ENCODE assay signal across 1 cellular context in the genomic region with DNA sequence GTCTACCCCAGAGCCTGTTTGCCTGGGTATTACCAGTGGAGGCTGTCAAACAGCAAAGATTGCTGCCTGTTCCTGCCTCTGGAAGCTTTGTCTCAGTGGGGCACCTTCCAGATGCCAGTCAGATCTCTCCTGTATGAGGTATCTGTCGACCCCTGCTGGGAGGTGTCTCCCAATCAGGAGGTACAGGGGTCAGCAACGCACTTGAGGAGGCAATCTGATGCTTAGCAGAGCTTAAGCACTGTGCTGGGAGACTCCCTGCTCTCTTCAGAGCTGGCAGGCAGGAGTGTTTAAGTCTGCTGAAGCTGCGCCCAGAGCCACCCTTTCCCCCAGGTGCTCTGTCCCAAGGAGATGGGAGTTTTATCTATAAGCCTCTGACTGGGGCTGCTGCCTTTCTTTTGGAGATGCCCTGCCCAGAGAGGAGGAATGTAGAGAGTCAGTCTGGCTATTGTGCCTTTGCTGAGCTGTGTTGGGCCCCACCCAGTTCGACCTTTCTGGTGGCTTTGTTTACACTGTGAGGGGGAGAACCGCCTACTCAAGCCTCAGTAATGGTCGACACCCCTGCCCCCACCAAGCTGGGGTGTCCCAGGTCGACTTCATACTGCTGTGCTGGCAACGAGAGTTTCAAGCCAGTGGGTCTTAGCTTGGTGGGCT.
TF ChIP-seq lines count a peak whose summit lies in the region.

No MANE protein-coding gene starts in this region.

TF ChIP-seq in HepG2, 621 proteins besides CTCF, POLR2A, EP300 and RAD21 (continued from another document and continues in another):
- TF ChIP-seq, protein P1, sequence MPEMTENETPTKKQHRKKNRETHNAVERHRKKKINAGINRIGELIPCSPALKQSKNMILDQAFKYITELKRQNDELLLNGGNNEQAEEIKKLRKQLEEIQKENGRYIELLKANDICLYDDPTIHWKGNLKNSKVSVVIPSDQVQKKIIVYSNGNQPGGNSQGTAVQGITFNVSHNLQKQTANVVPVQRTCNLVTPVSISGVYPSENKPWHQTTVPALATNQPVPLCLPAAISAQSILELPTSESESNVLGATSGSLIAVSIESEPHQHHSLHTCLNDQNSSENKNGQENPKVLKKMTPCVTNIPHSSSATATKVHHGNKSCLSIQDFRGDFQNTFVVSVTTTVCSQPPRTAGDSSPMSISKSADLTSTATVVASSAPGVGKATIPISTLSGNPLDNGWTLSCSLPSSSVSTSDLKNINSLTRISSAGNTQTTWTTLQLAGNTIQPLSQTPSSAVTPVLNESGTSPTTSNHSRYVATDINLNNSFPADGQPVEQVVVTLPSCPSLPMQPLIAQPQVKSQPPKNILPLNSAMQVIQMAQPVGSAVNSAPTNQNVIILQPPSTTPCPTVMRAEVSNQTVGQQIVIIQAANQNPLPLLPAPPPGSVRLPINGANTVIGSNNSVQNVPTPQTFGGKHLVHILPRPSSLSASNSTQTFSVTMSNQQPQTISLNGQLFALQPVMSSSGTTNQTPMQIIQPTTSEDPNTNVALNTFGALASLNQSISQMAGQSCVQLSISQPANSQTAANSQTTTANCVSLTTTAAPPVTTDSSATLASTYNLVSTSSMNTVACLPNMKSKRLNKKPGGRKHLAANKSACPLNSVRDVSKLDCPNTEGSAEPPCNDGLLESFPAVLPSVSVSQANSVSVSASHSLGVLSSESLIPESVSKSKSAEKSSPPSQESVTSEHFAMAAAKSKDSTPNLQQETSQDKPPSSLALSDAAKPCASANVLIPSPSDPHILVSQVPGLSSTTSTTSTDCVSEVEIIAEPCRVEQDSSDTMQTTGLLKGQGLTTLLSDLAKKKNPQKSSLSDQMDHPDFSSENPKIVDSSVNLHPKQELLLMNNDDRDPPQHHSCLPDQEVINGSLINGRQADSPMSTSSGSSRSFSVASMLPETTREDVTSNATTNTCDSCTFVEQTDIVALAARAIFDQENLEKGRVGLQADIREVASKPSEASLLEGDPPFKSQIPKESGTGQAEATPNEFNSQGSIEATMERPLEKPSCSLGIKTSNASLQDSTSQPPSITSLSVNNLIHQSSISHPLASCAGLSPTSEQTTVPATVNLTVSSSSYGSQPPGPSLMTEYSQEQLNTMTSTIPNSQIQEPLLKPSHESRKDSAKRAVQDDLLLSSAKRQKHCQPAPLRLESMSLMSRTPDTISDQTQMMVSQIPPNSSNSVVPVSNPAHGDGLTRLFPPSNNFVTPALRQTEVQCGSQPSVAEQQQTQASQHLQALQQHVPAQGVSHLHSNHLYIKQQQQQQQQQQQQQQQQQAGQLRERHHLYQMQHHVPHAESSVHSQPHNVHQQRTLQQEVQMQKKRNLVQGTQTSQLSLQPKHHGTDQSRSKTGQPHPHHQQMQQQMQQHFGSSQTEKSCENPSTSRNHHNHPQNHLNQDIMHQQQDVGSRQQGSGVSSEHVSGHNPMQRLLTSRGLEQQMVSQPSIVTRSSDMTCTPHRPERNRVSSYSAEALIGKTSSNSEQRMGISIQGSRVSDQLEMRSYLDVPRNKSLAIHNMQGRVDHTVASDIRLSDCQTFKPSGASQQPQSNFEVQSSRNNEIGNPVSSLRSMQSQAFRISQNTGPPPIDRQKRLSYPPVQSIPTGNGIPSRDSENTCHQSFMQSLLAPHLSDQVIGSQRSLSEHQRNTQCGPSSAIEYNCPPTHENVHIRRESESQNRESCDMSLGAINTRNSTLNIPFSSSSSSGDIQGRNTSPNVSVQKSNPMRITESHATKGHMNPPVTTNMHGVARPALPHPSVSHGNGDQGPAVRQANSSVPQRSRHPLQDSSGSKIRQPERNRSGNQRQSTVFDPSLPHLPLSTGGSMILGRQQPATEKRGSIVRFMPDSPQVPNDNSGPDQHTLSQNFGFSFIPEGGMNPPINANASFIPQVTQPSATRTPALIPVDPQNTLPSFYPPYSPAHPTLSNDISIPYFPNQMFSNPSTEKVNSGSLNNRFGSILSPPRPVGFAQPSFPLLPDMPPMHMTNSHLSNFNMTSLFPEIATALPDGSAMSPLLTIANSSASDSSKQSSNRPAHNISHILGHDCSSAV (CRISPR knock-in tag; IDR thresholded peaks at IDR 0.05; ENCODE audit: borderline replicate concordance) = no peak
- TF ChIP-seq, protein P2, sequence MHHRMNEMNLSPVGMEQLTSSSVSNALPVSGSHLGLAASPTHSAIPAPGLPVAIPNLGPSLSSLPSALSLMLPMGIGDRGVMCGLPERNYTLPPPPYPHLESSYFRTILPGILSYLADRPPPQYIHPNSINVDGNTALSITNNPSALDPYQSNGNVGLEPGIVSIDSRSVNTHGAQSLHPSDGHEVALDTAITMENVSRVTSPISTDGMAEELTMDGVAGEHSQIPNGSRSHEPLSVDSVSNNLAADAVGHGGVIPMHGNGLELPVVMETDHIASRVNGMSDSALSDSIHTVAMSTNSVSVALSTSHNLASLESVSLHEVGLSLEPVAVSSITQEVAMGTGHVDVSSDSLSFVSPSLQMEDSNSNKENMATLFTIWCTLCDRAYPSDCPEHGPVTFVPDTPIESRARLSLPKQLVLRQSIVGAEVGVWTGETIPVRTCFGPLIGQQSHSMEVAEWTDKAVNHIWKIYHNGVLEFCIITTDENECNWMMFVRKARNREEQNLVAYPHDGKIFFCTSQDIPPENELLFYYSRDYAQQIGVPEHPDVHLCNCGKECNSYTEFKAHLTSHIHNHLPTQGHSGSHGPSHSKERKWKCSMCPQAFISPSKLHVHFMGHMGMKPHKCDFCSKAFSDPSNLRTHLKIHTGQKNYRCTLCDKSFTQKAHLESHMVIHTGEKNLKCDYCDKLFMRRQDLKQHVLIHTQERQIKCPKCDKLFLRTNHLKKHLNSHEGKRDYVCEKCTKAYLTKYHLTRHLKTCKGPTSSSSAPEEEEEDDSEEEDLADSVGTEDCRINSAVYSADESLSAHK (CRISPR knock-in tag; IDR thresholded peaks at IDR 0.05; ENCODE audit: borderline replicate concordance) = no peak
- TF ChIP-seq ZNF879 (CRISPR knock-in tag; IDR thresholded peaks at IDR 0.05) (no peak), RFX3 (CRISPR knock-in tag; IDR thresholded peaks at IDR 0.05) (no peak), ZNF777 (CRISPR knock-in tag; IDR thresholded peaks at IDR 0.05) (no peak), STAG1 (CRISPR knock-in tag; IDR thresholded peaks at IDR 0.05) (peak; percentile 13; the same call in 1 of the 2 replicates), CHD2 (IDR thresholded peaks at IDR 0.05; ENCODE audit: low read depth, low read length) (no peak), NFIB (CRISPR knock-in tag; IDR thresholded peaks at IDR 0.05; ENCODE audit: borderline replicate concordance) (no peak), KAT2B (IDR thresholded peaks at IDR 0.05; ENCODE audit: borderline replicate concordance, low read depth, low read length) (no peak), ZNF382 (CRISPR knock-in tag; IDR thresholded peaks at IDR 0.05; ENCODE audit: borderline replicate concordance) (no peak)
- TF ChIP-seq, protein P3, sequence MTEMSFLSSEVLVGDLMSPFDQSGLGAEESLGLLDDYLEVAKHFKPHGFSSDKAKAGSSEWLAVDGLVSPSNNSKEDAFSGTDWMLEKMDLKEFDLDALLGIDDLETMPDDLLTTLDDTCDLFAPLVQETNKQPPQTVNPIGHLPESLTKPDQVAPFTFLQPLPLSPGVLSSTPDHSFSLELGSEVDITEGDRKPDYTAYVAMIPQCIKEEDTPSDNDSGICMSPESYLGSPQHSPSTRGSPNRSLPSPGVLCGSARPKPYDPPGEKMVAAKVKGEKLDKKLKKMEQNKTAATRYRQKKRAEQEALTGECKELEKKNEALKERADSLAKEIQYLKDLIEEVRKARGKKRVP (CRISPR knock-in tag; IDR thresholded peaks at IDR 0.05) = no peak
- TF ChIP-seq, protein P4, sequence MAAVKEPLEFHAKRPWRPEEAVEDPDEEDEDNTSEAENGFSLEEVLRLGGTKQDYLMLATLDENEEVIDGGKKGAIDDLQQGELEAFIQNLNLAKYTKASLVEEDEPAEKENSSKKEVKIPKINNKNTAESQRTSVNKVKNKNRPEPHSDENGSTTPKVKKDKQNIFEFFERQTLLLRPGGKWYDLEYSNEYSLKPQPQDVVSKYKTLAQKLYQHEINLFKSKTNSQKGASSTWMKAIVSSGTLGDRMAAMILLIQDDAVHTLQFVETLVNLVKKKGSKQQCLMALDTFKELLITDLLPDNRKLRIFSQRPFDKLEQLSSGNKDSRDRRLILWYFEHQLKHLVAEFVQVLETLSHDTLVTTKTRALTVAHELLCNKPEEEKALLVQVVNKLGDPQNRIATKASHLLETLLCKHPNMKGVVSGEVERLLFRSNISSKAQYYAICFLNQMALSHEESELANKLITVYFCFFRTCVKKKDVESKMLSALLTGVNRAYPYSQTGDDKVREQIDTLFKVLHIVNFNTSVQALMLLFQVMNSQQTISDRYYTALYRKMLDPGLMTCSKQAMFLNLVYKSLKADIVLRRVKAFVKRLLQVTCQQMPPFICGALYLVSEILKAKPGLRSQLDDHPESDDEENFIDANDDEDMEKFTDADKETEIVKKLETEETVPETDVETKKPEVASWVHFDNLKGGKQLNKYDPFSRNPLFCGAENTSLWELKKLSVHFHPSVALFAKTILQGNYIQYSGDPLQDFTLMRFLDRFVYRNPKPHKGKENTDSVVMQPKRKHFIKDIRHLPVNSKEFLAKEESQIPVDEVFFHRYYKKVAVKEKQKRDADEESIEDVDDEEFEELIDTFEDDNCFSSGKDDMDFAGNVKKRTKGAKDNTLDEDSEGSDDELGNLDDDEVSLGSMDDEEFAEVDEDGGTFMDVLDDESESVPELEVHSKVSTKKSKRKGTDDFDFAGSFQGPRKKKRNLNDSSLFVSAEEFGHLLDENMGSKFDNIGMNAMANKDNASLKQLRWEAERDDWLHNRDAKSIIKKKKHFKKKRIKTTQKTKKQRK (IDR thresholded peaks at IDR 0.05; ENCODE audit: low read length) = no peak
- TF ChIP-seq, protein P5, sequence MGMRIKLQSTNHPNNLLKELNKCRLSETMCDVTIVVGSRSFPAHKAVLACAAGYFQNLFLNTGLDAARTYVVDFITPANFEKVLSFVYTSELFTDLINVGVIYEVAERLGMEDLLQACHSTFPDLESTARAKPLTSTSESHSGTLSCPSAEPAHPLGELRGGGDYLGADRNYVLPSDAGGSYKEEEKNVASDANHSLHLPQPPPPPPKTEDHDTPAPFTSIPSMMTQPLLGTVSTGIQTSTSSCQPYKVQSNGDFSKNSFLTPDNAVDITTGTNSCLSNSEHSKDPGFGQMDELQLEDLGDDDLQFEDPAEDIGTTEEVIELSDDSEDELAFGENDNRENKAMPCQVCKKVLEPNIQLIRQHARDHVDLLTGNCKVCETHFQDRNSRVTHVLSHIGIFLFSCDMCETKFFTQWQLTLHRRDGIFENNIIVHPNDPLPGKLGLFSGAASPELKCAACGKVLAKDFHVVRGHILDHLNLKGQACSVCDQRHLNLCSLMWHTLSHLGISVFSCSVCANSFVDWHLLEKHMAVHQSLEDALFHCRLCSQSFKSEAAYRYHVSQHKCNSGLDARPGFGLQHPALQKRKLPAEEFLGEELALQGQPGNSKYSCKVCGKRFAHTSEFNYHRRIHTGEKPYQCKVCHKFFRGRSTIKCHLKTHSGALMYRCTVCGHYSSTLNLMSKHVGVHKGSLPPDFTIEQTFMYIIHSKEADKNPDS (CRISPR knock-in tag; IDR thresholded peaks at IDR 0.05) = no peak
- TF ChIP-seq, protein P6, sequence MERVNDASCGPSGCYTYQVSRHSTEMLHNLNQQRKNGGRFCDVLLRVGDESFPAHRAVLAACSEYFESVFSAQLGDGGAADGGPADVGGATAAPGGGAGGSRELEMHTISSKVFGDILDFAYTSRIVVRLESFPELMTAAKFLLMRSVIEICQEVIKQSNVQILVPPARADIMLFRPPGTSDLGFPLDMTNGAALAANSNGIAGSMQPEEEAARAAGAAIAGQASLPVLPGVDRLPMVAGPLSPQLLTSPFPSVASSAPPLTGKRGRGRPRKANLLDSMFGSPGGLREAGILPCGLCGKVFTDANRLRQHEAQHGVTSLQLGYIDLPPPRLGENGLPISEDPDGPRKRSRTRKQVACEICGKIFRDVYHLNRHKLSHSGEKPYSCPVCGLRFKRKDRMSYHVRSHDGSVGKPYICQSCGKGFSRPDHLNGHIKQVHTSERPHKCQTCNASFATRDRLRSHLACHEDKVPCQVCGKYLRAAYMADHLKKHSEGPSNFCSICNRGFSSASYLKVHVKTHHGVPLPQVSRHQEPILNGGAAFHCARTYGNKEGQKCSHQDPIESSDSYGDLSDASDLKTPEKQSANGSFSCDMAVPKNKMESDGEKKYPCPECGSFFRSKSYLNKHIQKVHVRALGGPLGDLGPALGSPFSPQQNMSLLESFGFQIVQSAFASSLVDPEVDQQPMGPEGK (CRISPR knock-in tag; IDR thresholded peaks at IDR 0.05) = peak; percentile 90
- TF ChIP-seq, protein P7, sequence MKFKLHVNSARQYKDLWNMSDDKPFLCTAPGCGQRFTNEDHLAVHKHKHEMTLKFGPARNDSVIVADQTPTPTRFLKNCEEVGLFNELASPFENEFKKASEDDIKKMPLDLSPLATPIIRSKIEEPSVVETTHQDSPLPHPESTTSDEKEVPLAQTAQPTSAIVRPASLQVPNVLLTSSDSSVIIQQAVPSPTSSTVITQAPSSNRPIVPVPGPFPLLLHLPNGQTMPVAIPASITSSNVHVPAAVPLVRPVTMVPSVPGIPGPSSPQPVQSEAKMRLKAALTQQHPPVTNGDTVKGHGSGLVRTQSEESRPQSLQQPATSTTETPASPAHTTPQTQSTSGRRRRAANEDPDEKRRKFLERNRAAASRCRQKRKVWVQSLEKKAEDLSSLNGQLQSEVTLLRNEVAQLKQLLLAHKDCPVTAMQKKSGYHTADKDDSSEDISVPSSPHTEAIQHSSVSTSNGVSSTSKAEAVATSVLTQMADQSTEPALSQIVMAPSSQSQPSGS (CRISPR knock-in tag; IDR thresholded peaks at IDR 0.05) = 0 out of 2 replicates have a peak, but pooled peaks have one; percentile 17
- TF ChIP-seq, protein P8, sequence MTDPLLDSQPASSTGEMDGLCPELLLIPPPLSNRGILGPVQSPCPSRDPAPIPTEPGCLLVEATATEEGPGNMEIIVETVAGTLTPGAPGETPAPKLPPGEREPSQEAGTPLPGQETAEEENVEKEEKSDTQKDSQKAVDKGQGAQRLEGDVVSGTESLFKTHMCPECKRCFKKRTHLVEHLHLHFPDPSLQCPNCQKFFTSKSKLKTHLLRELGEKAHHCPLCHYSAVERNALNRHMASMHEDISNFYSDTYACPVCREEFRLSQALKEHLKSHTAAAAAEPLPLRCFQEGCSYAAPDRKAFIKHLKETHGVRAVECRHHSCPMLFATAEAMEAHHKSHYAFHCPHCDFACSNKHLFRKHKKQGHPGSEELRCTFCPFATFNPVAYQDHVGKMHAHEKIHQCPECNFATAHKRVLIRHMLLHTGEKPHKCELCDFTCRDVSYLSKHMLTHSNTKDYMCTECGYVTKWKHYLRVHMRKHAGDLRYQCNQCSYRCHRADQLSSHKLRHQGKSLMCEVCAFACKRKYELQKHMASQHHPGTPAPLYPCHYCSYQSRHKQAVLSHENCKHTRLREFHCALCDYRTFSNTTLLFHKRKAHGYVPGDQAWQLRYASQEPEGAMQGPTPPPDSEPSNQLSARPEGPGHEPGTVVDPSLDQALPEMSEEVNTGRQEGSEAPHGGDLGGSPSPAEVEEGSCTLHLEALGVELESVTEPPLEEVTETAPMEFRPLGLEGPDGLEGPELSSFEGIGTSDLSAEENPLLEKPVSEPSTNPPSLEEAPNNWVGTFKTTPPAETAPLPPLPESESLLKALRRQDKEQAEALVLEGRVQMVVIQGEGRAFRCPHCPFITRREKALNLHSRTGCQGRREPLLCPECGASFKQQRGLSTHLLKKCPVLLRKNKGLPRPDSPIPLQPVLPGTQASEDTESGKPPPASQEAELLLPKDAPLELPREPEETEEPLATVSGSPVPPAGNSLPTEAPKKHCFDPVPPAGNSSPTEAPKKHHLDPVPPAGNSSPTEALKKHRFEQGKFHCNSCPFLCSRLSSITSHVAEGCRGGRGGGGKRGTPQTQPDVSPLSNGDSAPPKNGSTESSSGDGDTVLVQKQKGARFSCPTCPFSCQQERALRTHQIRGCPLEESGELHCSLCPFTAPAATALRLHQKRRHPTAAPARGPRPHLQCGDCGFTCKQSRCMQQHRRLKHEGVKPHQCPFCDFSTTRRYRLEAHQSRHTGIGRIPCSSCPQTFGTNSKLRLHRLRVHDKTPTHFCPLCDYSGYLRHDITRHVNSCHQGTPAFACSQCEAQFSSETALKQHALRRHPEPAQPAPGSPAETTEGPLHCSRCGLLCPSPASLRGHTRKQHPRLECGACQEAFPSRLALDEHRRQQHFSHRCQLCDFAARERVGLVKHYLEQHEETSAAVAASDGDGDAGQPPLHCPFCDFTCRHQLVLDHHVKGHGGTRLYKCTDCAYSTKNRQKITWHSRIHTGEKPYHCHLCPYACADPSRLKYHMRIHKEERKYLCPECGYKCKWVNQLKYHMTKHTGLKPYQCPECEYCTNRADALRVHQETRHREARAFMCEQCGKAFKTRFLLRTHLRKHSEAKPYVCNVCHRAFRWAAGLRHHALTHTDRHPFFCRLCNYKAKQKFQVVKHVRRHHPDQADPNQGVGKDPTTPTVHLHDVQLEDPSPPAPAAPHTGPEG (CRISPR knock-in tag; IDR thresholded peaks at IDR 0.05) = no peak
